23 cellular contexts compared by ENCODE assay signal in the genomic region with DNA sequence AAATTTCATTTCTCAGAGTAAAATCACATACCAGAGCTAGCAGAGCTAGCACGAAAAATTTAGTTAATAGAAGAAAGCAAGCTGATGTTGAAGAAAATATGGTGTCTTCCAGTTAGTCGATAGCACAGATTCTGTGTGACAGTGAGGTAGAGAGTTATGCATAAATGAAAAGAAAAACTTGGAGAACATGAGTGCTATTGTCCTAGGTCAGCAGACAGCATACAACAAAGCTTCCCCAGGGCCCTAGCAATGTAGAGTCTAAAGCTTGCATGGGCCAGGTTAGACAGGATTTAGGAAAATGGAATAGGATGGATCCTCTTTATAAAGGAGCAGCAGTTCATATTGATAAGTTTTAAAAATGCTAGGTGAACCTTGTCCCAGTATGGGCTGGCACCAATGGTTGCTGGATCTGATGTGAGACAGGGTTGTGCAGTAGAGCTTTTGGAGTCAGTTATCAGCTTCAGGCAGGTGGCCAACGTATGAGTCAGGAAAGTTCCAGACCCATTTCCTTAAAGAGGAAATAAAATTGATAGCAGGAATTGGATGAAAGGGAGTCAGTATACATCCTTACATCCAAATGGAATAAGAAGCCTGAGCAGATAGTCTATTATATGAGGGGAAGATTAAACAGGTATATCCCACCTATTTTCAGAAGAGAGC.
DNase-seq lines count a peak whose midpoint lies in the region; ATAC-seq, FAIRE-seq and TF ChIP-seq lines count a peak whose summit lies in the region.
"Had no signal": no experiment of that assay in that cellular context is flagged by ENCODE, and none has a peak within 500 bp of the region (broad histone marks: within the 10 kb centered on the region; RNA-seq: fewer than 3 reads in every experiment).

No MANE protein-coding gene starts in this region.

- H2BK120ac ChIP-seq in neuronal stem cell (ENCODE audit: low read depth, low read length) = no peak overlapping the region

- H3K23ac ChIP-seq in neuronal stem cell (ENCODE audit: low read depth, low read length, poor library complexity) = no peak overlapping the region

- no peak overlapping the region for H2AFZ ChIP-seq in neuronal stem cell (ENCODE audit: low read length)

- no peak overlapping the region for H3K4ac ChIP-seq in neuronal stem cell (ENCODE audit: low read length)

- TF ChIP-seq POLR2A in right lobe of liver (IDR thresholded peaks at IDR 0.05) = no peak

- no peak overlapping the region for H2BK15ac ChIP-seq in neuronal stem cell (ENCODE audit: low read length)

- H3K4me2 ChIP-seq in neuronal stem cell (ENCODE audit: insufficient read depth, low read length, poor library complexity, severe bottlenecking) = no peak overlapping the region

- H3K4me3 ChIP-seq in BE2C (ENCODE audit: low read depth, low read length) (no peak overlapping the region), LNCaP clone FGC (ENCODE audit: low read depth, low read length) (no peak overlapping the region), bronchial epithelial cell (ENCODE audit: low read depth, low read length) (no peak overlapping the region), right lobe of liver (no peak overlapping the region), neuronal stem cell (ENCODE audit: low read length in 2 of 2) (no peak overlapping the region)
- H3K4me3 ChIP-seq: K562, testis had no signal

- DNase-seq in BE2C (peak; percentile 45), LNCaP clone FGC (ENCODE audit: low read depth) (peak; percentile 1), bronchial epithelial cell (ENCODE audit: low read depth) (peak; percentile 37), right lobe of liver (peak; percentile 58 to 83 (median 75)), SIG-M5 (lab: John Stamatoyannopoulos, UW) (no peak), OCI-M2 (lab: John Stamatoyannopoulos, UW; ENCODE audit: unreplicated experiment) (no peak), neuronal stem cell (ENCODE audit: low spot score) (no peak)
- DNase-seq: activated CD4-positive, alpha-beta T cell treated with anti-CD3 and anti-CD28 coated beads, Interleukin-2, amount 50 U/mL, for 48 hours; activated naive CD4-positive, alpha-beta T cell; activated T-cell treated with anti-CD3 and anti-CD28 coated beads for 4 hours; amygdala; CD8-positive, alpha-beta memory T cell; effector CD8-positive, alpha-beta T cell; GOT3; naive B cell; NCI-H1930; NCI-H2227 treated with DMSO at 0.1 percent for 48 hours; NCI-H82; T-helper 2 cell; testis had no signal

- no peak for TF ChIP-seq CTCF in BE2C (IDR thresholded peaks at IDR 0.05; ENCODE audit: low read depth, low read length)
- TF ChIP-seq CTCF in LNCaP clone FGC (IDR thresholded peaks at IDR 0.05; ENCODE audit: control insufficient read depth, extremely low read depth, insufficient read depth) = no peak
- no peak for TF ChIP-seq CTCF in bronchial epithelial cell (IDR thresholded peaks at IDR 0.05; ENCODE audit: insufficient read depth, low read length, severe bottlenecking)
- TF ChIP-seq CTCF in right lobe of liver (IDR thresholded peaks at IDR 0.05) = no peak

- H3K9me3 ChIP-seq in BE2C (no peaks in the 10 kb centered on the region), right lobe of liver (no peaks in the 10 kb centered on the region), neuronal stem cell (replicated peaks in 1 of 2; ENCODE audit: control insufficient read depth in 2 of 2, insufficient read depth in 1 of 2, low read depth in 1 of 2, low read length in 2 of 2) (no peaks in the 10 kb centered on the region)
- H3K9me3 ChIP-seq: testis had no signal

- no peak overlapping the region for H4K8ac ChIP-seq in neuronal stem cell (ENCODE audit: low read depth, low read length)

- H3K36me3 ChIP-seq in BE2C (no peaks in the 10 kb centered on the region), bronchial epithelial cell (ENCODE audit: control insufficient read depth, insufficient read depth, low read length) (no peaks in the 10 kb centered on the region), right lobe of liver (no peaks in the 10 kb centered on the region), neuronal stem cell (replicated peaks in 1 of 2; ENCODE audit: control insufficient read depth in 2 of 2, insufficient read depth in 2 of 2, low read length in 2 of 2) (no peaks in the 10 kb centered on the region)

- 39% methylated on average over 3 of the region's 3 CpGs for WGBS in right lobe of liver (ENCODE audit: insufficient coverage, low coverage, low lambda C conversion rate, missing lambda C conversion rate)
- no CpG with 5 or more reads among the region's 3 CpGs for WGBS in neuronal stem cell (ENCODE audit: extremely low coverage in 2 of 2, insufficient read length in 2 of 2, insufficient replicate concordance in 1 of 2), 2 donors

- no peaks in the 10 kb centered on the region for H3K79me1 ChIP-seq in neuronal stem cell (ENCODE audit: low read depth, low read length)

- H2BK12ac ChIP-seq in neuronal stem cell (ENCODE audit: low read length) = no peak overlapping the region

- no peak for FAIRE-seq in bronchial epithelial cell (lab: Jason Lieb, UNC)
- FAIRE-seq: GM12892, islet of Langerhans, K562 had no signal

- H2AK5ac ChIP-seq in neuronal stem cell (ENCODE audit: low read depth, low read length) = no peak overlapping the region

- no peak overlapping the region for H2BK5ac ChIP-seq in neuronal stem cell (ENCODE audit: low read length)

- H3K14ac ChIP-seq in neuronal stem cell (ENCODE audit: low read length) = no peak overlapping the region

- no peaks in the 10 kb centered on the region; the same call in 1 of the 2 replicates for H3K4me1 ChIP-seq in BE2C
- H3K4me1 ChIP-seq in right lobe of liver = peaks cover 0 to 10% (median 2%) of the 10 kb centered on the region in 4 donors
- no peaks in the 10 kb centered on the region for H3K4me1 ChIP-seq in neuronal stem cell (ENCODE audit: control insufficient read depth in 2 of 2, insufficient read depth in 1 of 2, low read depth in 1 of 2, low read length in 2 of 2)
- H3K4me1 ChIP-seq: testis had no signal

- no peak overlapping the region for H3K9ac ChIP-seq in neuronal stem cell (ENCODE audit: low read depth, low read length, poor library complexity)

- H3K27ac ChIP-seq in right lobe of liver = no peak overlapping the region
- no peak overlapping the region for H3K27ac ChIP-seq in neuronal stem cell (replicated peaks; ENCODE audit: low read length)
- H3K27ac ChIP-seq: testis had no signal

- peak; percentile 94 to 100 (median 96) for ATAC-seq in right lobe of liver
- ATAC-seq: K562 had no signal

- H3K27me3 ChIP-seq in BE2C (no peaks in the 10 kb centered on the region), bronchial epithelial cell (ENCODE audit: control insufficient read depth, insufficient read depth, low read length) (no peaks in the 10 kb centered on the region), right lobe of liver (no peaks in the 10 kb centered on the region), neuronal stem cell (ENCODE audit: control insufficient read depth in 3 of 3, insufficient read depth in 3 of 3, low read depth in 1 of 3, low read length in 3 of 3) (peaks cover 0 to 2% (median 0%) of the 10 kb centered on the region in 3 experiments)
- H3K27me3 ChIP-seq: testis had no signal

- no peak overlapping the region for H3K18ac ChIP-seq in neuronal stem cell (ENCODE audit: low read length)

- no peak overlapping the region for H4K91ac ChIP-seq in neuronal stem cell (ENCODE audit: low read depth, low read length, poor library complexity)

- intact Hi-C loops in right lobe of liver (cut with DNase I) = no loop called here

Comparison
In these comparisons a context has a peak if more than half of its experiments do, and no peak if none do; other contexts are left out.
1. DNase-seq: peak in BE2C (single experiment), LNCaP clone FGC (single experiment), bronchial epithelial cell (single experiment) and right lobe of liver (3 of 3); none in SIG-M5 (single experiment), OCI-M2 (single experiment) and neuronal stem cell (single experiment).